18 cellular contexts compared by ENCODE assay signal in genomic region chr15:68053001-68053400, GRCh38. TPM values are rescaled to one million over a fixed set of nuclear protein-coding genes. Genes with fewer than 3 reads are reported as not detected.
DNase-seq lines count a peak whose midpoint lies in the region; ATAC-seq lines count a peak whose summit lies in the region.
"Had no signal": no experiment of that assay in that cellular context is flagged by ENCODE, and none has a peak within 500 bp of the region (broad histone marks: within the 10 kb centered on the region; RNA-seq: fewer than 3 reads in every experiment).

No MANE protein-coding gene starts in this region.

- no peak for ATAC-seq in stimulated activated naive CD8-positive, alpha-beta T cell treated with anti-CD3 and anti-CD28 coated beads, Interleukin-15, amount 100 ng/mL, for 72 hours
- ATAC-seq in HG03442 (IDR thresholded peaks at IDR 0.05; ENCODE audit: unreplicated experiment) = no peak
- ATAC-seq: sciatic nerve had no signal

- H3K27ac Mint-ChIP-seq in stimulated activated naive CD8-positive, alpha-beta T cell treated with anti-CD3 and anti-CD28 coated beads, Interleukin-15, Interleukin-2, amounts not matched to agents 100 ng/mL and 50 ng/mL, for 24 hours = peak overlapping the region; percentile 28
- H3K27ac Mint-ChIP-seq in stimulated activated naive CD8-positive, alpha-beta T cell treated with anti-CD3 and anti-CD28 coated beads, Interleukin-15, amount 100 ng/mL, for 72 hours = no peak overlapping the region
- peak overlapping the region; percentile 31 for H3K27ac Mint-ChIP-seq in T-helper 2 cell treated with Interferon-gamma antibody and Interleukin-4, amounts not matched to agents 5 μg/mL and 100 μg/mL, for 36 hours
- peak overlapping the region in 1 of 6 donors; percentile 10 for H3K27ac Mint-ChIP-seq in immature natural killer cell

- peak overlapping the region; percentile 94 for H3K4me3 Mint-ChIP-seq in stimulated activated naive CD8-positive, alpha-beta T cell treated with anti-CD3 and anti-CD28 coated beads, Interleukin-15, Interleukin-2, amounts not matched to agents 100 ng/mL and 50 ng/mL, for 24 hours
- H3K4me3 Mint-ChIP-seq in stimulated activated naive CD8-positive, alpha-beta T cell treated with anti-CD3 and anti-CD28 coated beads, Interleukin-15, amount 100 ng/mL, for 72 hours = peak overlapping the region in 1 of 2 donors; percentile 88
- H3K4me3 Mint-ChIP-seq in T-helper 2 cell treated with Interferon-gamma antibody and Interleukin-4, amounts not matched to agents 5 μg/mL and 100 μg/mL, for 36 hours = peak overlapping the region; percentile 90
- peak overlapping the region; percentile 5 to 38 (median 11) for H3K4me3 Mint-ChIP-seq in immature natural killer cell

- H3K4me1 Mint-ChIP-seq in stimulated activated naive CD8-positive, alpha-beta T cell treated with anti-CD3 and anti-CD28 coated beads, Interleukin-15, Interleukin-2, amounts not matched to agents 100 ng/mL and 50 ng/mL, for 24 hours (ENCODE audit: low read depth) = peaks cover 45% of the 10 kb centered on the region
- H3K4me1 Mint-ChIP-seq in stimulated activated naive CD8-positive, alpha-beta T cell treated with anti-CD3 and anti-CD28 coated beads, Interleukin-15, amount 100 ng/mL, for 72 hours = peaks cover 47% of the 10 kb centered on the region
- H3K4me1 Mint-ChIP-seq in T-helper 2 cell treated with Interferon-gamma antibody and Interleukin-4, amounts not matched to agents 5 μg/mL and 100 μg/mL, for 36 hours (ENCODE audit: low read depth) = peaks cover 33% of the 10 kb centered on the region
- H3K4me1 Mint-ChIP-seq in immature natural killer cell = peaks cover 38 to 41% of the 10 kb centered on the region in 2 donors

- DNase-seq in stimulated activated naive CD8-positive, alpha-beta T cell treated with anti-CD3 and anti-CD28 coated beads, Interleukin-15, amount 100 ng/mL, for 72 hours = no peak
- DNase-seq in T-helper 2 cell treated with Interferon-gamma antibody and Interleukin-4, amounts not matched to agents 5 μg/mL and 100 μg/mL, for 36 hours (ENCODE audit: low spot score) = no peak
- no peak for DNase-seq in immature natural killer cell
- no peak for DNase-seq in Kasumi-1 (lab: John Stamatoyannopoulos, UW)
- no peak for DNase-seq in activated gamma-delta T cell treated with Interleukin-2 at 50 U/mL for 16 hours
- no peak for DNase-seq in COR-L47 (lab: John Stamatoyannopoulos, UW)
- DNase-seq: activated CD4-positive, alpha-beta T cell treated with anti-CD3 and anti-CD28 coated beads, Interleukin-2, amount 50 U/mL, for 1 hour; activated gamma-delta T cell; GF-D8; GOT3; kidney; occipital lobe; stimulated activated CD4-positive, alpha-beta T cell treated with anti-CD3 and anti-CD28 coated beads, Interleukin-1b, Interleukin-23, amount 100 ng/mL, for 48 hours; T1000 had no signal

- no peaks in the 10 kb centered on the region for H3K36me3 Mint-ChIP-seq in stimulated activated naive CD8-positive, alpha-beta T cell treated with anti-CD3 and anti-CD28 coated beads, Interleukin-15, Interleukin-2, amounts not matched to agents 100 ng/mL and 50 ng/mL, for 24 hours (ENCODE audit: low read depth)
- peaks cover 2% of the 10 kb centered on the region for H3K36me3 Mint-ChIP-seq in T-helper 2 cell treated with Interferon-gamma antibody and Interleukin-4, amounts not matched to agents 5 μg/mL and 100 μg/mL, for 36 hours (ENCODE audit: low read depth)
- H3K36me3 Mint-ChIP-seq in immature natural killer cell = no peaks in the 10 kb centered on the region
- H3K36me3 Mint-ChIP-seq: memory B cell had no signal

- peaks cover 25% of the 10 kb centered on the region for H3K27me3 Mint-ChIP-seq in stimulated activated naive CD8-positive, alpha-beta T cell treated with anti-CD3 and anti-CD28 coated beads, Interleukin-15, Interleukin-2, amounts not matched to agents 100 ng/mL and 50 ng/mL, for 24 hours
- peaks cover 24% of the 10 kb centered on the region for H3K27me3 Mint-ChIP-seq in stimulated activated naive CD8-positive, alpha-beta T cell treated with anti-CD3 and anti-CD28 coated beads, Interleukin-15, amount 100 ng/mL, for 72 hours
- peaks cover 12% of the 10 kb centered on the region for H3K27me3 Mint-ChIP-seq in T-helper 2 cell treated with Interferon-gamma antibody and Interleukin-4, amounts not matched to agents 5 μg/mL and 100 μg/mL, for 36 hours (ENCODE audit: low read depth)
- peaks cover 3 to 11% (median 5%) of the 10 kb centered on the region in 3 donors for H3K27me3 Mint-ChIP-seq in immature natural killer cell (ENCODE audit: low read depth in 3 of 3)
- H3K27me3 Mint-ChIP-seq: memory B cell had no signal

- no peaks in the 10 kb centered on the region for H3K9me3 Mint-ChIP-seq in stimulated activated naive CD8-positive, alpha-beta T cell treated with anti-CD3 and anti-CD28 coated beads, Interleukin-15, Interleukin-2, amounts not matched to agents 100 ng/mL and 50 ng/mL, for 24 hours
- no peaks in the 10 kb centered on the region for H3K9me3 Mint-ChIP-seq in stimulated activated naive CD8-positive, alpha-beta T cell treated with anti-CD3 and anti-CD28 coated beads, Interleukin-15, amount 100 ng/mL, for 72 hours
- peaks cover 8% of the 10 kb centered on the region for H3K9me3 Mint-ChIP-seq in T-helper 2 cell treated with Interferon-gamma antibody and Interleukin-4, amounts not matched to agents 5 μg/mL and 100 μg/mL, for 36 hours
- H3K9me3 Mint-ChIP-seq in immature natural killer cell = no peaks in the 10 kb centered on the region
- H3K9me3 Mint-ChIP-seq: memory B cell had no signal

RNA-seq across cellular contexts. Expression of gene PIAS1, which starts 1.1 kb away (rescaled TPM):
- 100 to 1,000 TPM in 2 of 3 donors, 10 to 100 TPM in 1; 84.1 to 138 (median 112) TPM for polyA plus RNA-seq in immature natural killer cell

Comparison
In these comparisons a context has a peak if more than half of its experiments do, and no peak if none do; other contexts are left out.
1. H3K27ac Mint-ChIP-seq: peak in stimulated activated naive CD8-positive, alpha-beta T cell treated with anti-CD3 and anti-CD28 coated beads, Interleukin-15, Interleukin-2, amounts not matched to agents 100 ng/mL and 50 ng/mL, for 24 hours (single experiment) and T-helper 2 cell treated with Interferon-gamma antibody and Interleukin-4, amounts not matched to agents 5 μg/mL and 100 μg/mL, for 36 hours (single experiment); none in stimulated activated naive CD8-positive, alpha-beta T cell treated with anti-CD3 and anti-CD28 coated beads, Interleukin-15, amount 100 ng/mL, for 72 hours (0 of 2).